In the genomic region with DNA sequence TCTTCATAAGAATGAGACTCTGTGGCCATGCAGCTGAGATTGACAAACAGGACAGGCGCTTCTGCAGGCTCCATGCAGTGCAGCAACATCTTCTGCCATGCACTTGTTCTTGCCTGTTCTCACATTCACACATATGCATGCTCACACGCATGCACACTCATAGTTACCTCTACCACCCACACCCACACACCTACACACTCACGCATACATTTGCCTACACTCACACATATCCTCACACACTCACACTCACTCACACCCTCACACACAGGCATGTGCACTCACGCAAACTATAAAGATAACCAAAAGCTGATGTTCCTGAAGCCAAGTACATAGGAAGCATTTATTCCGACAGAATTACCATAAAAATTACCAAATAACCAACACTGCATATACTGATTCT, we compare ENCODE assay signal across 1 cellular context.
TF ChIP-seq lines count a peak whose summit lies in the region.

No MANE protein-coding gene starts in this region.

TF ChIP-seq in H1, 55 proteins besides CTCF, POLR2A, EP300 and RAD21:
- TF ChIP-seq TAF7 (optimal IDR thresholded peaks at IDR 0.05; ENCODE audit: borderline replicate concordance, low read depth, low read length) (no peak), SIRT6 (IDR thresholded peaks at IDR 0.05; ENCODE audit: low read length) (no peak), KDM1A (IDR thresholded peaks at IDR 0.05; ENCODE audit: borderline replicate concordance, low read length) (no peak), RFX5 (IDR thresholded peaks at IDR 0.05; ENCODE audit: borderline replicate concordance, low read depth, low read length) (no peak), CBX5 (IDR thresholded peaks at IDR 0.05; ENCODE audit: low read depth, low read length) (no peak), ASH2L (IDR thresholded peaks at IDR 0.05; ENCODE audit: low read length) (no peak), TAF1 (IDR thresholded peaks at IDR 0.05; ENCODE audit: low read depth, low read length) (no peak), TBP (IDR thresholded peaks at IDR 0.05; ENCODE audit: low read depth, low read length) (no peak), PHF8 (conservative IDR thresholded peaks at IDR 0.05; ENCODE audit: low read depth, low read length) (no peak), HDAC6 (IDR thresholded peaks at IDR 0.05; ENCODE audit: low read depth, low read length) (no peak), CTBP2 (IDR thresholded peaks at IDR 0.05; ENCODE audit: borderline replicate concordance, insufficient read depth, insufficient read length, low read length) (no peak), RXRA (IDR thresholded peaks at IDR 0.05; ENCODE audit: insufficient read depth, low read depth, low read length) (no peak), SIN3A (conservative IDR thresholded peaks at IDR 0.05 in 1 of 2, IDR thresholded peaks at IDR 0.05 in 1 of 2; ENCODE audit: low read depth in 1 of 2, low read length in 2 of 2) (no peak), TEAD4 (IDR thresholded peaks at IDR 0.05; ENCODE audit: low read depth, low read length) (no peak), GABPA (IDR thresholded peaks at IDR 0.05; ENCODE audit: borderline replicate concordance, insufficient read depth, low read length) (no peak), CEBPB (IDR thresholded peaks at IDR 0.05; ENCODE audit: low read depth, low read length) (no peak)
- TF ChIP-seq, protein P1, sequence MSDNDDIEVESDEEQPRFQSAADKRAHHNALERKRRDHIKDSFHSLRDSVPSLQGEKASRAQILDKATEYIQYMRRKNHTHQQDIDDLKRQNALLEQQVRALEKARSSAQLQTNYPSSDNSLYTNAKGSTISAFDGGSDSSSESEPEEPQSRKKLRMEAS (IDR thresholded peaks at IDR 0.05) = no peak
- TF ChIP-seq, protein P2, sequence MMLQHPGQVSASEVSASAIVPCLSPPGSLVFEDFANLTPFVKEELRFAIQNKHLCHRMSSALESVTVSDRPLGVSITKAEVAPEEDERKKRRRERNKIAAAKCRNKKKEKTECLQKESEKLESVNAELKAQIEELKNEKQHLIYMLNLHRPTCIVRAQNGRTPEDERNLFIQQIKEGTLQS (IDR thresholded peaks at IDR 0.05; ENCODE audit: insufficient read depth, low read depth, low read length) = no peak
